12 cellular contexts compared by ENCODE assay signal in genomic region chr3:197317250-197317963, GRCh38. TPM values are rescaled to one million over a fixed set of nuclear protein-coding genes. Genes with fewer than 3 reads are reported as not detected.
DNase-seq lines count a peak whose midpoint lies in the region; ATAC-seq and TF ChIP-seq lines count a peak whose summit lies in the region.
"Had no signal": no experiment of that assay in that cellular context is flagged by ENCODE, and none has a peak within 500 bp of the region (broad histone marks: within the 10 kb centered on the region; RNA-seq: fewer than 3 reads in every experiment).

No MANE protein-coding gene starts in this region.

- no peak for TF ChIP-seq EP300 in stomach (IDR thresholded peaks at IDR 0.05)

- H3K4me3 ChIP-seq in right atrium auricular region (no peak overlapping the region), aorta (ENCODE audit: low read length in 2 of 2) (no peak overlapping the region), stomach (no peak overlapping the region)

- WGBS in aorta, 2 donors: 23% methylated on average over 9 of the region's 9 CpGs
- 51 to 65% (median 53%) methylated on average over 9 of the region's 9 CpGs for WGBS in stomach, 5 donors

- H3K4me1 ChIP-seq in right atrium auricular region (peaks cover 0 to 5% of the 10 kb centered on the region in 2 donors), aorta (ENCODE audit: control insufficient read depth in 1 of 2, insufficient read depth in 2 of 2, low read length in 2 of 2) (no peaks in the 10 kb centered on the region), stomach (peaks cover 0 to 6% (median 0%) of the 10 kb centered on the region in 4 donors)

- H3K36me3 ChIP-seq in right atrium auricular region (no peaks in the 10 kb centered on the region), aorta (ENCODE audit: control insufficient read depth in 1 of 2, insufficient read depth in 2 of 2, low read length in 1 of 2) (no peaks in the 10 kb centered on the region), stomach (no peaks in the 10 kb centered on the region)

- ATAC-seq in Right ventricle myocardium inferior (peak; percentile 72), aorta (ENCODE audit: low FRiP score) (peak; percentile 71)

- intact Hi-C loops in Right ventricle myocardium inferior (cut with DNase I): no loop called here
- intact Hi-C loops in aorta (cut with DNase I): loop anchor here in 1 of 2 donors (5.0 kb wide), 1 partner anchor 50 kb away; no protein-coding TSS in a partner anchor
- intact Hi-C loops in stomach (cut with DNase I; ENCODE audit: low total_unique reads): no loop called here

- TF ChIP-seq CTCF in right atrium auricular region (IDR thresholded peaks at IDR 0.05) (no peak), stomach (IDR thresholded peaks at IDR 0.05) (no peak)

- H3K27ac ChIP-seq in right atrium auricular region (no peak overlapping the region), aorta (ENCODE audit: low read depth in 1 of 2, low read length in 2 of 2) (no peak overlapping the region), stomach (no peak overlapping the region)

- no peaks in the 10 kb centered on the region for H3K9me3 ChIP-seq in right atrium auricular region
- no peaks in the 10 kb centered on the region for H3K9me3 ChIP-seq in aorta (ENCODE audit: control insufficient read depth, low read length)
- H3K9me3 ChIP-seq in stomach: no peaks in the 10 kb centered on the region

- DNase-seq in Right ventricle myocardium inferior (ENCODE audit: missing footprints) (no peak), right atrium auricular region (ENCODE audit: low spot score) (no peak), amniotic stem cell (lab: John Stamatoyannopoulos, UW) (peak; percentile 78), glomerular visceral epithelial cell (ENCODE audit: extremely low spot score) (peak; percentile 77), aorta (no peak), nucleus accumbens (lab: John Stamatoyannopoulos, UW) (no peak), stomach (no peak), NCI-H1436 (lab: John Stamatoyannopoulos, UW) (no peak)
- DNase-seq: activated CD4-positive, alpha-beta memory T cell treated with anti-CD3 and anti-CD28 coated beads, Interleukin-2, amount 10 ng/mL, durations not matched to agents 7 days and 5 days; cerebellar nuclear complex; NCI-H187; retina had no signal

- H3K27me3 ChIP-seq in right atrium auricular region (no peaks in the 10 kb centered on the region), aorta (ENCODE audit: control insufficient read depth in 1 of 2, insufficient read depth in 2 of 2, low read length in 1 of 2) (no peaks in the 10 kb centered on the region), stomach (no peaks in the 10 kb centered on the region)

- no peak for TF ChIP-seq POLR2A in stomach (IDR thresholded peaks at IDR 0.05)

RNA-seq across cellular contexts. Expression of gene DLG1, which starts 19.0 kb away (rescaled TPM):
- total RNA-seq in Right ventricle myocardium inferior (48.6 TPM), right atrium auricular region (10 to 100 TPM; 24.4 to 49.9 TPM), aorta (100 to 1,000 TPM in 1 of 2 donors, 10 to 100 TPM in 1; 68.8 to 100 TPM), stomach (100 to 1,000 TPM in 3 of 5 donors, 10 to 100 TPM in 2; 89.9 to 173 (median 147) TPM)
- polyA plus RNA-seq in aorta (10 to 100 TPM; 21.2 to 35.1 TPM), stomach (10 to 100 TPM; 17.9 to 26.9 (median 23.7) TPM)

Comparison
In these comparisons a context has a peak if more than half of its experiments do, and no peak if none do; other contexts are left out.
1. DNase-seq: peak in amniotic stem cell (single experiment) and glomerular visceral epithelial cell (single experiment); none in Right ventricle myocardium inferior (single experiment), right atrium auricular region (single experiment), aorta (0 of 2), nucleus accumbens (0 of 56), stomach (single experiment) and NCI-H1436 (single experiment).